Comparison of ENCODE assay signal across 25 cellular contexts in genomic region chr17:73357981-73358380, GRCh38.
"Had no signal": no experiment of that assay in that cellular context is flagged by ENCODE, and none has a peak within 500 bp of the region (broad histone marks: within the 10 kb centered on the region; RNA-seq: fewer than 3 reads in every experiment).

No MANE protein-coding gene starts in this region.

- H3K27me3 ChIP-seq: colonic mucosa, gastroesophageal sphincter, neutrophil, ovary, spleen, testis had no signal

- ATAC-seq: gastroesophageal sphincter; left lobe of liver; natural killer cell treated with Interleukin-12 subunit alpha and Interleukin-12 subunit beta and Interleukin-15 and Interleukin-18, amount 100 ng/mL, for 72 hours had no signal

- H3K9ac ChIP-seq: SK-N-SH had no signal

- H3K36me3 ChIP-seq: colonic mucosa, gastroesophageal sphincter, neutrophil, ovary, spleen had no signal

- H3K9me3 ChIP-seq: colonic mucosa, gastroesophageal sphincter, neutrophil, ovary, SK-N-SH, spleen, testis had no signal

- H3K4me2 ChIP-seq: SK-N-SH had no signal

- H3K4me3 ChIP-seq: colonic mucosa, gastroesophageal sphincter, lung, ovary, spleen, testis had no signal

- DNase-seq: activated CD4-positive, alpha-beta memory T cell treated with anti-CD3 and anti-CD28 coated beads, Interleukin-2, amount 10 ng/mL, durations not matched to agents 7 days and 5 days; activated CD4-positive, alpha-beta T cell treated with anti-CD3 and anti-CD28 coated beads for 1 hour; activated CD4-positive, alpha-beta T cell treated with anti-CD3 and anti-CD28 coated beads, Interleukin-2, amount 10 ng/mL, durations not matched to agents 7 days and 5 days; activated CD8-positive, alpha-beta memory T cell treated with anti-CD3 and anti-CD28 coated beads, Interleukin-2, amount 50 U/mL, for 48 hours; activated gamma-delta T cell; activated naive CD4-positive, alpha-beta T cell treated with anti-CD3 and anti-CD28 coated beads, Interleukin-2, amount 10 ng/mL, durations not matched to agents 7 days and 5 days; activated naive CD8-positive, alpha-beta T cell treated with anti-CD3 and anti-CD28 coated beads, Interleukin-2, amount 10 ng/mL, durations not matched to agents 7 days and 5 days; activated T-cell treated with anti-CD3 and anti-CD28 coated beads, Interleukin-2, amount 50 U/mL, for 24 hours; colonic mucosa; effector CD8-positive, alpha-beta T cell; immature natural killer cell; mesendoderm; ovary; retina; spleen; stimulated activated naive CD4-positive, alpha-beta T cell; T-helper 2 cell; testis; trophoblast cell had no signal

- H3K27ac ChIP-seq: colonic mucosa, neutrophil, ovary, spleen, testis had no signal

- H3K4me1 ChIP-seq: colonic mucosa had no signal
